ENCODE assay signal across 7 cellular contexts in the genomic region with DNA sequence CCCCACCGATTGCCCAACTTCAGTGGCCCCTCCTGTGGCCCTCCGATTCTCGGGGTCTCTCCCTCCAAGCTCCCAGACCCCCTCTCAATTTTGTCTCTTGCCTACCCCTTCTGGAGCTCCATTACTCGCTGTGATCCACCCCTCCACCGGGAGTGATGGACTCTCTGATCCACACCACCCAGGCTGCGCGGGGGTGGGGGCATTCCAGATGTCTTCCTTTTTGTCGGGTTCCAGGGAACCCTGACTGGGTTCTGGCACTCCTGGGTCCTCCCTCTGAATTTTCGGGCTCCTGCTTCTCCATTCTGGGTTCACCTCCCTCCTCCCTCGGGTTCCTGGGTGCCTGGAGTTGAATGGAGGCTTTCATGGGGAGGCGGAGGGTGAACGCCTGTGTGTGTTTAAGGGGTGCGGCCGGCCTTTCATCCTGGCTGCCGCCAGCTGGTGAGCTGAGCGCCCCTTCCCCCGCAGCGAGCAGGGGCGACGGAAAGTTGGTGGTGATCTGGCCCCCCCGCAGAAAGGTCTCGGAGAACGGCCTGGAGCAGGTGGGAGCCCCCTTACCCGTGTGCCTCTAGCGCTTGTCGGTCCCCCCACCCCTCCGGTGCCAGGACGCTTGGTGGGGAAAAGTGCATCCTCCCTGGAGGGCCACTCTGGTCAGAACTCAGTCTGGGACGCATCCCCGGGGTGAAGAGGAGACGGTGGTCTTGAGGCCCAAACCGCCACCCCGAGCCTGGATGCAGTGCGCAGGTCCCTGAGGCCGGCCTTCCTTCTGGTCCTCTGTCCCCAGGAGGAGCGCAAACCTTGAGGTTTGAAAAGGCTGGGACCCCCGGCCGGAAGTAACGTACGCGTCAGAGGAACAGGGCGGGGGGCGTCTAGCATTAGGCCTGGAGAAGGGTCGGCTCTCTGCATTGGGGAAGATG. TPM values are rescaled to one million over a fixed set of nuclear protein-coding genes. Genes with fewer than 3 reads are reported as not detected.
DNase-seq lines count a peak whose midpoint lies in the region; ATAC-seq, FAIRE-seq and TF ChIP-seq lines count a peak whose summit lies in the region.

No MANE protein-coding gene starts in this region.

- peak overlapping the region; percentile 43 to 86 for H3K9ac ChIP-seq in kidney (ENCODE audit: low read length in 2 of 2)

- peaks cover 0 to 14% of the 10 kb centered on the region in 2 donors for H3K4me1 ChIP-seq in kidney (ENCODE audit: control insufficient read depth in 1 of 2, insufficient read depth in 1 of 2, low read depth in 1 of 2, low read length in 2 of 2)

- ATAC-seq in stimulated activated memory B cell treated with anti-CD40 and anti-IgM and Interleukin-4, amounts not matched to agents 10 μg/mL and 1 μg/mL and 100 μg/mL, for 72 hours = peak; percentile 1
- no peak for ATAC-seq in HG02852 (IDR thresholded peaks at IDR 0.05; ENCODE audit: unreplicated experiment)

- TF ChIP-seq CTCF in astrocyte of the spinal cord (IDR thresholded peaks at IDR 0.05; ENCODE audit: low read depth, low read length) = no peak
- TF ChIP-seq CTCF in kidney (IDR thresholded peaks at IDR 0.05; ENCODE audit: borderline replicate concordance, extremely low read depth, insufficient read depth) = no peak

- peak overlapping the region; percentile 73 for H3K27ac Mint-ChIP-seq in stimulated activated memory B cell treated with anti-CD40 and anti-IgM and Interleukin-4, amounts not matched to agents 10 μg/mL and 1 μg/mL and 100 μg/mL, for 72 hours

- DNase-seq in LoVo (ENCODE audit: low spot score) (peak; percentile 38), astrocyte of the spinal cord (ENCODE audit: low read depth, low spot score) (no peak), kidney (peak; percentile 80), Kasumi-1 (lab: John Stamatoyannopoulos, UW) (no peak)

- H3K4me3 ChIP-seq in GM08714 (ENCODE audit: low read length) = peak overlapping the region; percentile 56
- peak overlapping the region; percentile 54 for H3K4me3 ChIP-seq in astrocyte of the spinal cord (ENCODE audit: low read depth, low read length)
- H3K4me3 ChIP-seq in kidney (ENCODE audit: low read length in 2 of 2) = peak overlapping the region; percentile 84 to 88

- H3K36me3 Mint-ChIP-seq in stimulated activated memory B cell treated with anti-CD40 and anti-IgM and Interleukin-4, amounts not matched to agents 10 μg/mL and 1 μg/mL and 100 μg/mL, for 72 hours = no peaks in the 10 kb centered on the region

- no peaks in the 10 kb centered on the region for H3K9me3 ChIP-seq in kidney (ENCODE audit: control insufficient read depth in 1 of 2, low read length in 2 of 2)

- H3K27me3 Mint-ChIP-seq in stimulated activated memory B cell treated with anti-CD40 and anti-IgM and Interleukin-4, amounts not matched to agents 10 μg/mL and 1 μg/mL and 100 μg/mL, for 72 hours = no peaks in the 10 kb centered on the region

- in situ Hi-C loops in astrocyte of the spinal cord (cut with HindIII; ENCODE audit: low sequenced_read_pairs) = no loop called here

- H3K27ac ChIP-seq in kidney (ENCODE audit: low read depth in 2 of 2, low read length in 2 of 2) = peak overlapping the region; percentile 74 to 84

- peaks cover 24% of the 10 kb centered on the region for H3K4me1 Mint-ChIP-seq in stimulated activated memory B cell treated with anti-CD40 and anti-IgM and Interleukin-4, amounts not matched to agents 10 μg/mL and 1 μg/mL and 100 μg/mL, for 72 hours

- intact Hi-C loops in kidney (cut with DNase I) = no loop called here

- no peak for FAIRE-seq in kidney (lab: Jason Lieb, UNC)

- H3K4me3 Mint-ChIP-seq in stimulated activated memory B cell treated with anti-CD40 and anti-IgM and Interleukin-4, amounts not matched to agents 10 μg/mL and 1 μg/mL and 100 μg/mL, for 72 hours = peak overlapping the region; percentile 84

- no peaks in the 10 kb centered on the region for H3K9me3 Mint-ChIP-seq in stimulated activated memory B cell treated with anti-CD40 and anti-IgM and Interleukin-4, amounts not matched to agents 10 μg/mL and 1 μg/mL and 100 μg/mL, for 72 hours

- H3K36me3 ChIP-seq in kidney (ENCODE audit: control insufficient read depth in 1 of 2, insufficient read depth in 2 of 2, low read length in 2 of 2) = no peaks in the 10 kb centered on the region

RNA-seq across cellular contexts. Expression of gene MISP3, which starts 1.6 kb away (rescaled TPM):
- 8.7 TPM for total RNA-seq in kidney
- polyA plus RNA-seq in kidney (ENCODE audit: insufficient read depth, low read depth, low replicate concordance) = 32.0 TPM

RNA-seq across cellular contexts. Expression of gene C19orf67, which starts 11.4 kb away (rescaled TPM):
- total RNA-seq in kidney = not detected
- polyA plus RNA-seq in kidney (ENCODE audit: insufficient read depth, low read depth, low replicate concordance) = not detected

RNA-seq across cellular contexts. Expression of gene PALM3, which starts 12.3 kb away (rescaled TPM):
- total RNA-seq in kidney = 19.4 TPM
- 45.8 TPM for polyA plus RNA-seq in kidney (ENCODE audit: insufficient read depth, low read depth, low replicate concordance)

RNA-seq across cellular contexts. Expression of gene SAMD1, which starts 16.4 kb away (rescaled TPM):
- total RNA-seq in kidney = 28.3 TPM
- 23.3 TPM for polyA plus RNA-seq in kidney (ENCODE audit: insufficient read depth, low read depth, low replicate concordance)

RNA-seq across cellular contexts. Expression of gene IL27RA, which starts 42.6 kb away (rescaled TPM):
- 14.1 TPM for total RNA-seq in kidney
- 3.1 TPM for polyA plus RNA-seq in kidney (ENCODE audit: insufficient read depth, low read depth, low replicate concordance)

Comparison
In these comparisons a context has a peak if more than half of its experiments do, and no peak if none do; other contexts are left out.
1. DNase-seq: peak in LoVo (single experiment) and kidney (single experiment); none in astrocyte of the spinal cord (single experiment) and Kasumi-1 (0 of 2).
2. Peak in every context shown above with its lines, with median percentiles within 50 percentile points of each other: H3K4me3 ChIP-seq.